15 cellular contexts compared by ENCODE assay signal in the genomic region with DNA sequence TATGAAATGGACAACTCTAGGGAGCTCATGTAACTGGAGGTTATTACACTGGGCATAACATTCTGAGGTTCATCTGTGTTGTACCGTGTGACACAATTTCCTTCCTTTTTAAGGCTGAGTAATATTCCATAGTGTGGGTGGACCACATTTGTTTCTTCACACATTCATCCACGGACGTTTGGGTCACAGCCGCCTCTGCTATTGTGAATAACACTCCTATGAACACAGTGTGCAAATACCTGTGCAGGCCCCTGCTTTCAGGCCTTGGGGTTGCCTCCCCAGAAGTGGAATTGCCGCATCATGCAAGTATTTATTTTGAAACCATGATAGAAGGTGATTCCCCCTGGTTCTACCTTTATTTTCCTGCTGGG.
A peak's percentile ranks its signal among the peaks of the same experiment; 100 is the strongest.
DNase-seq lines count a peak whose midpoint lies in the region; ATAC-seq, FAIRE-seq and TF ChIP-seq lines count a peak whose summit lies in the region.
"Had no signal": no experiment of that assay in that cellular context is flagged by ENCODE, and none has a peak within 500 bp of the region (broad histone marks: within the 10 kb centered on the region; RNA-seq: fewer than 3 reads in every experiment).

No MANE protein-coding gene starts in this region.

- TF ChIP-seq POLR2A in H1 (IDR thresholded peaks at IDR 0.05; ENCODE audit: control extremely low read depth in 1 of 2, low read depth in 2 of 2, low read length in 2 of 2): no peak; a peak in 1 of 3 replicates

- no peak for ATAC-seq in GM19452 (IDR thresholded peaks at IDR 0.05; ENCODE audit: unreplicated experiment)
- no peak for ATAC-seq in HG02938 (IDR thresholded peaks at IDR 0.05; ENCODE audit: unreplicated experiment)
- ATAC-seq in stimulated activated naive CD8-positive, alpha-beta T cell treated with anti-CD3 and anti-CD28 coated beads, Interleukin-15, amount 100 ng/mL, for 72 hours: no peak

- peak overlapping the region; percentile 86 for H2BK5ac ChIP-seq in H1 (ENCODE audit: low read depth, low read length)

- WGBS in H1 (ENCODE audit: extremely low coverage in 1 of 2, insufficient coverage in 1 of 2, insufficient read length in 1 of 2, insufficient replicate concordance in 2 of 2, low coverage in 1 of 2, low lambda C conversion rate in 2 of 2, missing lambda C conversion rate in 1 of 2), 2 experiments: 78% methylated on average over 5 of the region's 5 CpGs; no CpG with 5 or more reads in 1 of the 2 experiments

- POLR2A ChIA-PET in Caco-2 (lab: Charles Lee): interaction anchor here (0.5 to 1.2 kb wide), 3 partner anchors 23 to 303 kb away, joined by 4 to 7 read pairs (median 4); no protein-coding TSS in a partner anchor
- POLR2A ChIA-PET in HEK293 (lab: Yijun Ruan, JAX): no interaction called here
- POLR2A ChIA-PET in H1 (lab: Charles Lee; ENCODE audit: partially characterized antibody): interaction anchor here (0.8 to 5.9 kb wide), 7 partner anchors 10 to 27 kb away, joined by 3 to 44 read pairs (median 5); no protein-coding TSS in a partner anchor

- no peaks in the 10 kb centered on the region; the same call in 1 of the 2 replicates for H3K79me1 ChIP-seq in H1 (ENCODE audit: low read depth, low read length)

- intact Hi-C loops in Caco-2 (cut with micrococcal nuclease; ENCODE audit: unreplicated experiment): no loop called here

- TF ChIP-seq RAD21 in H1 (IDR thresholded peaks at IDR 0.05 in 1 of 2, conservative IDR thresholded peaks at IDR 0.05 in 1 of 2; ENCODE audit: low read depth in 2 of 2, low read length in 2 of 2): no peak

- H2BK15ac ChIP-seq in H1 (ENCODE audit: low read length): peak overlapping the region; percentile 74; the same call in 1 of the 2 replicates

- DNase-seq in Caco-2 (no peak), H1 (ENCODE audit: low read depth in 1 of 2, low spot score in 2 of 2) (no peak), neural progenitor cell (ENCODE audit: low spot score) (no peak), occipital lobe (lab: John Stamatoyannopoulos, UW) (no peak)
- no peak for DNase-seq in stimulated activated naive CD8-positive, alpha-beta T cell treated with anti-CD3 and anti-CD28 coated beads, Interleukin-15, amount 100 ng/mL, for 72 hours
- DNase-seq: ACHN; AML-193; Calu3; CD4-positive, CD25-positive, alpha-beta regulatory T cell; HCEC 1CT; NCI-H1436 had no signal

- no peaks in the 10 kb centered on the region; the same call in 1 of the 2 replicates for H3K23me2 ChIP-seq in H1 (ENCODE audit: low read depth, low read length)

- peak overlapping the region in 1 of 4 experiments; percentile 15; a peak in 1 of 7 replicates for H3K9ac ChIP-seq in H1 (replicated peaks in 1 of 4; ENCODE audit: extremely low read depth in 1 of 4, low read depth in 3 of 4, low read length in 3 of 4)
- no peak overlapping the region for H3K9ac ChIP-seq in neural progenitor cell
- H3K9ac ChIP-seq: KMS-11 had no signal

- H3K23ac ChIP-seq in H1 (ENCODE audit: insufficient read length): no peak overlapping the region

- no peak for TF ChIP-seq CTCF in Caco-2 (IDR thresholded peaks at IDR 0.05; ENCODE audit: insufficient read depth in 1 of 2, low read depth in 1 of 2, low read length in 1 of 2, severe bottlenecking in 1 of 2, unreplicated experiment in 1 of 2)
- TF ChIP-seq CTCF in HEK293 (tag by site-specific recombination; IDR thresholded peaks at IDR 0.05): no peak
- TF ChIP-seq CTCF in H1 (IDR thresholded peaks at IDR 0.05; ENCODE audit: control extremely low read depth in 1 of 3, insufficient read depth in 1 of 3, low read depth in 1 of 3, low read length in 3 of 3): no peak
- TF ChIP-seq CTCF in neural progenitor cell (IDR thresholded peaks at IDR 0.05): no peak

- H2AFZ ChIP-seq in H1 (ENCODE audit: low read length): no peak overlapping the region
- no peak overlapping the region for H2AFZ ChIP-seq in neural progenitor cell (replicated peaks)

- H3K4me1 Mint-ChIP-seq in Caco-2 (ENCODE audit: low read depth, unreplicated experiment): peaks cover 14% of the 10 kb centered on the region
- H3K4me1 Mint-ChIP-seq in neural progenitor cell: peaks cover 52% of the 10 kb centered on the region
- H3K4me1 Mint-ChIP-seq in stimulated activated naive CD8-positive, alpha-beta T cell treated with anti-CD3 and anti-CD28 coated beads, Interleukin-15, amount 100 ng/mL, for 72 hours: no peaks in the 10 kb centered on the region
- H3K4me1 Mint-ChIP-seq: CD4-positive, CD25-positive, alpha-beta regulatory T cell had no signal

- peak overlapping the region; percentile 18 for H2BK120ac ChIP-seq in H1 (replicated peaks; ENCODE audit: low read depth, low read length)

- H3K4me1 ChIP-seq in Caco-2: peaks cover 18% of the 10 kb centered on the region; the same call in 1 of the 2 replicates
- no peaks in the 10 kb centered on the region for H3K4me1 ChIP-seq in HEK293 (ENCODE audit: control insufficient read depth, insufficient read depth, low read length)
- peaks cover 14 to 48% (median 28%) of the 10 kb centered on the region in 4 experiments for H3K4me1 ChIP-seq in H1 (replicated peaks in 1 of 4; ENCODE audit: control insufficient read depth in 3 of 4, insufficient read depth in 4 of 4, low read length in 3 of 4)
- peaks cover 76% of the 10 kb centered on the region for H3K4me1 ChIP-seq in neural progenitor cell

- H4K20me1 ChIP-seq in H1 (replicated peaks in 1 of 2; ENCODE audit: control insufficient read depth in 1 of 2, insufficient read depth in 2 of 2, low read length in 2 of 2) (peaks cover 0 to 3% of the 10 kb centered on the region in 2 experiments), neural progenitor cell (ENCODE audit: low read depth) (peaks cover 63% of the 10 kb centered on the region)

- H3K14ac ChIP-seq in H1 (ENCODE audit: insufficient read length): no peak overlapping the region

- H3K36me3 ChIP-seq in Caco-2 (ENCODE audit: control insufficient read depth, insufficient read depth, low read length): peaks cover 6% of the 10 kb centered on the region; the same call in 1 of the 2 replicates
- peaks cover 0 to 28% of the 10 kb centered on the region in 2 experiments; a peak in 1 of 3 replicates for H3K36me3 ChIP-seq in HEK293 (ENCODE audit: control insufficient read depth in 2 of 2, insufficient read depth in 1 of 2, low read length in 2 of 2)
- peaks cover 0 to 14% (median 0%) of the 10 kb centered on the region in 4 experiments; a peak in 2 of 8 replicates for H3K36me3 ChIP-seq in H1 (ENCODE audit: control insufficient read depth in 2 of 4, insufficient read depth in 4 of 4, low read length in 3 of 4)
- no peaks in the 10 kb centered on the region for H3K36me3 ChIP-seq in neural progenitor cell

- H2AK5ac ChIP-seq in H1 (ENCODE audit: low read depth, low read length): 0 out of 2 replicates have a peak overlapping the region, but pooled peaks have one; percentile 3

- peak; percentile 57 for FAIRE-seq in H1 (lab: Jason Lieb, UNC)

- no peaks in the 10 kb centered on the region for H3K27me3 Mint-ChIP-seq in Caco-2 (ENCODE audit: insufficient read depth, unreplicated experiment)
- H3K27me3 Mint-ChIP-seq in neural progenitor cell (ENCODE audit: insufficient read depth, low read depth): peaks cover 1% of the 10 kb centered on the region
- H3K27me3 Mint-ChIP-seq in stimulated activated naive CD8-positive, alpha-beta T cell treated with anti-CD3 and anti-CD28 coated beads, Interleukin-15, amount 100 ng/mL, for 72 hours: peaks cover 15% of the 10 kb centered on the region
- H3K27me3 Mint-ChIP-seq: CD4-positive, CD25-positive, alpha-beta regulatory T cell had no signal

- no peaks in the 10 kb centered on the region for H3K27me3 ChIP-seq in Caco-2 (replicated peaks; ENCODE audit: control insufficient read depth, insufficient read depth, low read length)
- H3K27me3 ChIP-seq in H1 (replicated peaks in 1 of 4; ENCODE audit: control insufficient read depth in 3 of 4, extremely low read depth in 1 of 4, insufficient read depth in 3 of 4, low read length in 3 of 4): no peaks in the 10 kb centered on the region
- H3K27me3 ChIP-seq in neural progenitor cell: no peaks in the 10 kb centered on the region

- BruUV-seq in Caco-2 (replicated peaks; lab: Mats Ljungman, UMichigan): no TSS peak

- peak overlapping the region; percentile 57 for H4K91ac ChIP-seq in H1 (replicated peaks; ENCODE audit: insufficient read length, low read length)

- CTCF ChIA-PET in Caco-2 (lab: Charles Lee) (interaction anchor here (1.0 to 1.8 kb wide), 2 partner anchors 26 to 124 kb away, joined by 4 to 9 read pairs; no protein-coding TSS in a partner anchor), HEK293 (lab: Yijun Ruan, JAX) (no interaction called here), H1 (lab: Charles Lee; ENCODE audit: partially characterized antibody) (interaction anchor here (0.9 to 3.0 kb wide), 10 partner anchors 8 to 291 kb away, joined by 3 to 12 read pairs (median 3); no protein-coding TSS in a partner anchor)

- H2BK20ac ChIP-seq in H1 (ENCODE audit: low read length): peak overlapping the region; percentile 95; the same call in 1 of the 2 replicates

- H3K4me3 Mint-ChIP-seq in Caco-2 (ENCODE audit: unreplicated experiment) (no peak overlapping the region), neural progenitor cell (no peak overlapping the region)
- no peak overlapping the region for H3K4me3 Mint-ChIP-seq in stimulated activated naive CD8-positive, alpha-beta T cell treated with anti-CD3 and anti-CD28 coated beads, Interleukin-15, amount 100 ng/mL, for 72 hours
- H3K4me3 Mint-ChIP-seq: CD4-positive, CD25-positive, alpha-beta regulatory T cell had no signal

- H3K4ac ChIP-seq in H1 (replicated peaks; ENCODE audit: insufficient read length, low read depth, low read length): peak overlapping the region; percentile 10

- H3K56ac ChIP-seq in H1 (replicated peaks; ENCODE audit: insufficient read length, low read depth, low read length): no peak overlapping the region

- H3K9me3 ChIP-seq in Caco-2: peaks cover 12% of the 10 kb centered on the region
- no peaks in the 10 kb centered on the region for H3K9me3 ChIP-seq in HEK293 (ENCODE audit: control insufficient read depth, insufficient read depth, low read depth, low read length)
- H3K9me3 ChIP-seq in H1 (ENCODE audit: insufficient read depth in 2 of 2, low read depth in 1 of 2, low read length in 1 of 2): no peaks in the 10 kb centered on the region
- H3K9me3 ChIP-seq in neural progenitor cell (ENCODE audit: low read depth): no peaks in the 10 kb centered on the region

- H3K18ac ChIP-seq in H1 (ENCODE audit: extremely low read depth, low read length): peak overlapping the region; percentile 35

- H4K8ac ChIP-seq in H1 (ENCODE audit: extremely low read depth, insufficient read depth, low read length): no peak overlapping the region

- peak overlapping the region; percentile 62 for H2BK12ac ChIP-seq in H1 (ENCODE audit: low read depth, low read length)

- peak overlapping the region; percentile 19 for H4K5ac ChIP-seq in H1 (ENCODE audit: insufficient read length, low read depth, low read length)

- TF ChIP-seq EP300 in H1 (IDR thresholded peaks at IDR 0.05; ENCODE audit: borderline replicate concordance in 1 of 2, low read depth in 2 of 2, low read length in 2 of 2): no peak

- H3K27ac Mint-ChIP-seq in Caco-2 (ENCODE audit: unreplicated experiment) (peak overlapping the region; percentile 66), neural progenitor cell (peak overlapping the region; percentile 78)
- no peak overlapping the region for H3K27ac Mint-ChIP-seq in stimulated activated naive CD8-positive, alpha-beta T cell treated with anti-CD3 and anti-CD28 coated beads, Interleukin-15, amount 100 ng/mL, for 72 hours
- H3K27ac Mint-ChIP-seq: CD4-positive, CD25-positive, alpha-beta regulatory T cell had no signal

- peaks cover 66% of the 10 kb centered on the region for H3F3A ChIP-seq in neural progenitor cell (ENCODE audit: low read depth)

- H3K4me3 ChIP-seq in Caco-2 (ENCODE audit: low read depth, low read length) (no peak overlapping the region), HEK293 (ENCODE audit: low read depth, low read length) (no peak overlapping the region), H1 (ENCODE audit: extremely low read depth in 1 of 4, insufficient read depth in 2 of 4, low read depth in 3 of 4, low read length in 4 of 4) (peak overlapping the region in 1 of 4 experiments; percentile 24; a peak in 2 of 8 replicates), neural progenitor cell (no peak overlapping the region)

- H3K36me3 Mint-ChIP-seq in Caco-2 (ENCODE audit: insufficient read depth, unreplicated experiment) (peaks cover 7% of the 10 kb centered on the region), neural progenitor cell (peaks cover 54% of the 10 kb centered on the region)
- H3K36me3 Mint-ChIP-seq: CD4-positive, CD25-positive, alpha-beta regulatory T cell had no signal

- peaks cover 0 to 30% of the 10 kb centered on the region in 2 experiments; a peak in 2 of 4 replicates for H3K79me2 ChIP-seq in H1 (ENCODE audit: control insufficient read depth in 1 of 2, insufficient read depth in 2 of 2, low read length in 2 of 2)
- H3K79me2 ChIP-seq in neural progenitor cell (ENCODE audit: low read depth): peaks cover 59% of the 10 kb centered on the region

- no peak overlapping the region for H3K27ac ChIP-seq in HEK293 (ENCODE audit: extremely low read depth, low read depth, low read length)
- peak overlapping the region; percentile 72 for H3K27ac ChIP-seq in H1 (ENCODE audit: low read depth, low read length)
- peak overlapping the region; percentile 96 for H3K27ac ChIP-seq in neural progenitor cell
- H3K27ac ChIP-seq: KMS-11 had no signal

- no peaks in the 10 kb centered on the region for H3K9me3 Mint-ChIP-seq in Caco-2 (ENCODE audit: unreplicated experiment)
- peaks cover 8% of the 10 kb centered on the region for H3K9me3 Mint-ChIP-seq in neural progenitor cell
- peaks cover 6 to 16% of the 10 kb centered on the region in 2 donors for H3K9me3 Mint-ChIP-seq in stimulated activated naive CD8-positive, alpha-beta T cell treated with anti-CD3 and anti-CD28 coated beads, Interleukin-15, amount 100 ng/mL, for 72 hours

- H3K4me2 ChIP-seq in H1 (ENCODE audit: insufficient read depth in 1 of 2, low read depth in 2 of 2, low read length in 2 of 2): peak overlapping the region; percentile 22 to 52
- peak overlapping the region; percentile 66 for H3K4me2 ChIP-seq in neural progenitor cell
- H3K4me2 ChIP-seq: KMS-11 had no signal

Comparison
In these comparisons a context has a peak if more than half of its experiments do, and no peak if none do; other contexts are left out.
1. H3K27ac Mint-ChIP-seq: peak in Caco-2 (single experiment) and neural progenitor cell (single experiment); none in stimulated activated naive CD8-positive, alpha-beta T cell treated with anti-CD3 and anti-CD28 coated beads, Interleukin-15, amount 100 ng/mL, for 72 hours (0 of 2).